9 cellular contexts compared by ENCODE assay signal in the genomic region with DNA sequence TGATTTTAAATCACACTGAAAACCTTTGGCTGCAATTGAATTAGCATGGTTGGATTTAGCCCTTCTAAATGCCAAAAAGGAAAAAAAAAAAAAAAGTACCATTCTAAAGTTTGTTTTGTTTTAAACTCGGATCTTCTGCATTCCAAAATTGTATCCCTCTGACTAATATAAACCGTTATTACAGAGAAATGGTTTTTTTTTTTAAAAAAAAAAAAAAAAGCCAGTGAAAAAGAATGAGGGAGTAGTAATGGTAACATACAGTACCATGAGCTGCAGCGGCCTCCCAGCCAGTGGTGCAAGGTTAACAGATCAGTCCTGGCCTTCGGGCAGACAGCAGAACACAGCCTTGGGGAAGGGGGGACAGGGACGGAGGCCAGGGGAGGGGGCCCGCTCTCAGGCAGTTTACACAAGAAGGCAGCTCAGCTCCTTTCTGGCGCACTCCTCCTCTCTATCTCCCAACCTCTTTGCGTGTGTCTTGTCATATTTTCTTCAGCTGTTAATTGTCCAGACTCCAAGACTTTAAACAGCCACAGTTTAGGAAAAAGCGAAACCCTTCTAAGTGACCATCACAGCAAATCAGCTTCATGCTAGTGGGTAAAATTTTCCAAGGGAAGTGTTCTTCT.
DNase-seq lines count a peak whose midpoint lies in the region; ATAC-seq and TF ChIP-seq lines count a peak whose summit lies in the region.
"Had no signal": no experiment of that assay in that cellular context is flagged by ENCODE, and none has a peak within 500 bp of the region (broad histone marks: within the 10 kb centered on the region; RNA-seq: fewer than 3 reads in every experiment).

No MANE protein-coding gene starts in this region.

- H3K36me3 Mint-ChIP-seq in Caco-2 (ENCODE audit: insufficient read depth, unreplicated experiment), result no peaks in the 10 kb centered on the region
- no peaks in the 10 kb centered on the region for H3K36me3 Mint-ChIP-seq in natural killer cell
- no peaks in the 10 kb centered on the region for H3K36me3 Mint-ChIP-seq in activated T-helper 2 cell treated with anti-CD3 and anti-CD28 coated beads, Interferon-gamma antibody, Interleukin-2, Interleukin-4, amounts not matched to agents 10 μg/mL and 5 μg/mL and 100 μg/mL, durations not matched to agents 14 hours and 24 hours and 36 hours (ENCODE audit: low read depth)

- H3K4me1 ChIP-seq in SJSA1 (replicated peaks) (peaks cover 55% of the 10 kb centered on the region), neuron (ENCODE audit: insufficient read depth, low read length) (peaks cover 40% of the 10 kb centered on the region), Caco-2 (no peaks in the 10 kb centered on the region)
- H3K4me1 ChIP-seq: BE2C had no signal

- H3K9me3 ChIP-seq in AG04450 (ENCODE audit: control insufficient read depth, insufficient read depth, low read length) (no peaks in the 10 kb centered on the region), SJSA1 (replicated peaks) (no peaks in the 10 kb centered on the region), neuron (ENCODE audit: low read length) (no peaks in the 10 kb centered on the region), Caco-2 (no peaks in the 10 kb centered on the region)
- H3K9me3 ChIP-seq: BE2C had no signal

- TF ChIP-seq CTCF in AG04450 (IDR thresholded peaks at IDR 0.05; ENCODE audit: low read depth, low read length), result no peak
- no peak for TF ChIP-seq CTCF in fibroblast of pulmonary artery (IDR thresholded peaks at IDR 0.05; ENCODE audit: low read length, missing control alignments)
- no peak for TF ChIP-seq CTCF in Caco-2 (IDR thresholded peaks at IDR 0.05; ENCODE audit: insufficient read depth in 1 of 2, low read depth in 1 of 2, low read length in 1 of 2, severe bottlenecking in 1 of 2, unreplicated experiment in 1 of 2)
- TF ChIP-seq CTCF in natural killer cell (IDR thresholded peaks at IDR 0.05), result no peak

- no peak overlapping the region for H2AFZ ChIP-seq in neuron (ENCODE audit: low read depth, low read length)

- ATAC-seq in natural killer cell (no peak), GM19397 (IDR thresholded peaks at IDR 0.05; ENCODE audit: unreplicated experiment) (no peak)

- H3K9me3 Mint-ChIP-seq in Caco-2 (ENCODE audit: unreplicated experiment), result no peaks in the 10 kb centered on the region
- no peaks in the 10 kb centered on the region for H3K9me3 Mint-ChIP-seq in natural killer cell
- peaks cover 6% of the 10 kb centered on the region for H3K9me3 Mint-ChIP-seq in activated T-helper 2 cell treated with anti-CD3 and anti-CD28 coated beads, Interferon-gamma antibody, Interleukin-2, Interleukin-4, amounts not matched to agents 10 μg/mL and 5 μg/mL and 100 μg/mL, durations not matched to agents 14 hours and 24 hours and 36 hours

- H3K36me3 ChIP-seq in SJSA1 (no peaks in the 10 kb centered on the region), neuron (ENCODE audit: insufficient read depth, low read length) (no peaks in the 10 kb centered on the region), Caco-2 (ENCODE audit: control insufficient read depth, insufficient read depth, low read length) (no peaks in the 10 kb centered on the region)
- H3K36me3 ChIP-seq: BE2C had no signal

- H3K27me3 Mint-ChIP-seq in Caco-2 (ENCODE audit: insufficient read depth, unreplicated experiment) (peaks cover 7% of the 10 kb centered on the region), natural killer cell (ENCODE audit: low read depth in 2 of 2) (no peaks in the 10 kb centered on the region)
- H3K27me3 Mint-ChIP-seq in activated T-helper 2 cell treated with anti-CD3 and anti-CD28 coated beads, Interferon-gamma antibody, Interleukin-2, Interleukin-4, amounts not matched to agents 10 μg/mL and 5 μg/mL and 100 μg/mL, durations not matched to agents 14 hours and 24 hours and 36 hours (ENCODE audit: low read depth), result no peaks in the 10 kb centered on the region

- DNase-seq in AG04450 (ENCODE audit: low read depth, low spot score) (peak; percentile 55), SJSA1 (ENCODE audit: low read depth in 1 of 2, low spot score in 2 of 2) (peak; percentile 63 to 65), fibroblast of pulmonary artery (ENCODE audit: low read depth) (no peak), Caco-2 (no peak), natural killer cell (no peak)
- DNase-seq in activated T-helper 2 cell treated with anti-CD3 and anti-CD28 coated beads, Interferon-gamma antibody, Interleukin-2, Interleukin-4, amounts not matched to agents 10 μg/mL and 5 μg/mL and 100 μg/mL, durations not matched to agents 14 hours and 24 hours and 36 hours (ENCODE audit: low spot score), result no peak

- CTCF ChIA-PET in AG04450 (lab: Charles Lee), result interaction anchor here (0.5 to 0.6 kb wide), 2 partner anchors 10 to 199 kb away, joined by 3 read pairs; no protein-coding TSS in a partner anchor
- CTCF ChIA-PET in Caco-2 (lab: Charles Lee), result no interaction called here

- BruUV-seq in Caco-2 (replicated peaks; lab: Mats Ljungman, UMichigan), result no TSS peak

- H3K4me3 Mint-ChIP-seq in Caco-2 (ENCODE audit: unreplicated experiment), result no peak overlapping the region
- no peak overlapping the region for H3K4me3 Mint-ChIP-seq in natural killer cell
- H3K4me3 Mint-ChIP-seq in activated T-helper 2 cell treated with anti-CD3 and anti-CD28 coated beads, Interferon-gamma antibody, Interleukin-2, Interleukin-4, amounts not matched to agents 10 μg/mL and 5 μg/mL and 100 μg/mL, durations not matched to agents 14 hours and 24 hours and 36 hours (ENCODE audit: low read depth), result no peak overlapping the region

- H3K27ac ChIP-seq in AG04450 (ENCODE audit: low read depth, low read length) (peak overlapping the region; percentile 98), SJSA1 (peak overlapping the region; percentile 100)

- POLR2A ChIA-PET in AG04450 (lab: Yijun Ruan, JAX), result interaction anchor here (0.6 to 1.6 kb wide), 16 partner anchors 21 to 748 kb away, joined by 3 to 11 read pairs (median 4); no protein-coding TSS in a partner anchor
- POLR2A ChIA-PET in Caco-2 (lab: Charles Lee), result no interaction called here

- no peaks in the 10 kb centered on the region for H3K4me1 Mint-ChIP-seq in Caco-2 (ENCODE audit: low read depth, unreplicated experiment)
- peaks cover 16 to 28% of the 10 kb centered on the region in 2 donors for H3K4me1 Mint-ChIP-seq in natural killer cell
- no peaks in the 10 kb centered on the region for H3K4me1 Mint-ChIP-seq in activated T-helper 2 cell treated with anti-CD3 and anti-CD28 coated beads, Interferon-gamma antibody, Interleukin-2, Interleukin-4, amounts not matched to agents 10 μg/mL and 5 μg/mL and 100 μg/mL, durations not matched to agents 14 hours and 24 hours and 36 hours (ENCODE audit: low read depth)

- intact Hi-C loops in Caco-2 (cut with micrococcal nuclease; ENCODE audit: unreplicated experiment), result no loop called here
- intact Hi-C loops in natural killer cell (cut with micrococcal nuclease), result no loop called here
- intact Hi-C loops in activated T-helper 2 cell treated with anti-CD3 and anti-CD28 coated beads, Interferon-gamma antibody, Interleukin-2, Interleukin-4, amounts not matched to agents 10 μg/mL and 5 μg/mL and 100 μg/mL, durations not matched to agents 14 hours and 24 hours and 36 hours (cut with micrococcal nuclease), result no loop called here

- H3K27ac Mint-ChIP-seq in Caco-2 (ENCODE audit: unreplicated experiment), result no peak overlapping the region
- no peak overlapping the region for H3K27ac Mint-ChIP-seq in natural killer cell
- no peak overlapping the region for H3K27ac Mint-ChIP-seq in activated T-helper 2 cell treated with anti-CD3 and anti-CD28 coated beads, Interferon-gamma antibody, Interleukin-2, Interleukin-4, amounts not matched to agents 10 μg/mL and 5 μg/mL and 100 μg/mL, durations not matched to agents 14 hours and 24 hours and 36 hours

- H3K27me3 ChIP-seq in AG04450 (ENCODE audit: control insufficient read depth, insufficient read depth, low read length) (no peaks in the 10 kb centered on the region), SJSA1 (replicated peaks) (no peaks in the 10 kb centered on the region), neuron (ENCODE audit: insufficient read depth, low read length) (peaks cover 4% of the 10 kb centered on the region), Caco-2 (replicated peaks; ENCODE audit: control insufficient read depth, insufficient read depth, low read length) (no peaks in the 10 kb centered on the region)
- H3K27me3 ChIP-seq: BE2C had no signal

- H3K4me3 ChIP-seq in AG04450 (ENCODE audit: low read depth, low read length), result peak overlapping the region; percentile 51
- peak overlapping the region; percentile 34 for H3K4me3 ChIP-seq in SJSA1
- H3K4me3 ChIP-seq in fibroblast of pulmonary artery (replicated peaks; ENCODE audit: low read depth, low read length), result peak overlapping the region; percentile 63
- H3K4me3 ChIP-seq in neuron (ENCODE audit: low read length), result peak overlapping the region; percentile 25
- H3K4me3 ChIP-seq in Caco-2 (ENCODE audit: low read depth, low read length), result no peak overlapping the region

Comparison
In these comparisons a context has a peak if more than half of its experiments do, and no peak if none do; other contexts are left out.
1. DNase-seq: peak in AG04450 (single experiment) and SJSA1 (2 of 2); none in fibroblast of pulmonary artery (single experiment), Caco-2 (0 of 2), natural killer cell (single experiment) and activated T-helper 2 cell treated with anti-CD3 and anti-CD28 coated beads, Interferon-gamma antibody, Interleukin-2, Interleukin-4, amounts not matched to agents 10 μg/mL and 5 μg/mL and 100 μg/mL, durations not matched to agents 14 hours and 24 hours and 36 hours (single experiment).